ENCODE assay signal across 1 cellular context in the genomic region with DNA sequence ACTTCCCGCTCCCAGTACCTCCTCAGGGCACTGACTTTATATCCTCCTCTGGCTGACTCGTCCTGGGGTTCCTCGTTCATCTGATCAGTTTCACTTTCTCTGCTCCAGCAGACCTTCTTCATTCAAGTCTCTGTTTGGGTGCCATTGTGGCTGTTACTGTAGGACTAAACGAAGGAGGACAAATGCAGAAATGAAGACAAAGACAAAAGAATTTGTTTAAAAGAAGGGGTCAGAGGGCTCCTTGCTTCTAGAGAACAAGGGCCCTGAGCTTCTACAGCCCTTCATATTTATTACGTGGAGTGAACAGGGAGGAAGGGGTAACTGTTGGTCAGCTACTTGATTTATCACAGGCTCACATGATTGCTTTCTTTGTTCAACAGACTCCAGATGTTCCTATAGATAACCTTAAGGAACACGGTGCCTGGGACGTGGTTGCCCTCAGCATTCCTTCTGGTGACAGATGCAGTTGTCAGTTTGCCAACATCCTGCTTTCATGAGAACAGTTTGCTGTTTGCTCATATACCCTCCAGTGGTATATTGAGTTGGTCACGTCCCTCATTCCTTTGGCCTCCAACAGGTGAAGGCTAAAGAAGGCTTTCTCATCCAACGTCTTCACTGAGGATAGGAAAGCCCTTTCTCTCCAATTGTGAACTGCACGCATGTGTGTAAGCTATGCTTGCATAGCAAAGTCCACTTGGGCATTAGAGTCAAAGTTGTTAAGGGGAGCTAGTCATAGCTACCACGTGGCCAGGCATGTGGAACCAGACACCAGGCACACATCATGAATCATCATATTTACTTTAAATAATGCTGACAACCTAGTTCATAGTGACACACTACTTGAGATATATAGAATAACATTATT.
TF ChIP-seq lines count a peak whose summit lies in the region.

No MANE protein-coding gene starts in this region.

TF ChIP-seq in K562, 482 proteins besides CTCF, POLR2A, EP300 and RAD21 (continued from another document and continues in another):
- TF ChIP-seq, protein P1, sequence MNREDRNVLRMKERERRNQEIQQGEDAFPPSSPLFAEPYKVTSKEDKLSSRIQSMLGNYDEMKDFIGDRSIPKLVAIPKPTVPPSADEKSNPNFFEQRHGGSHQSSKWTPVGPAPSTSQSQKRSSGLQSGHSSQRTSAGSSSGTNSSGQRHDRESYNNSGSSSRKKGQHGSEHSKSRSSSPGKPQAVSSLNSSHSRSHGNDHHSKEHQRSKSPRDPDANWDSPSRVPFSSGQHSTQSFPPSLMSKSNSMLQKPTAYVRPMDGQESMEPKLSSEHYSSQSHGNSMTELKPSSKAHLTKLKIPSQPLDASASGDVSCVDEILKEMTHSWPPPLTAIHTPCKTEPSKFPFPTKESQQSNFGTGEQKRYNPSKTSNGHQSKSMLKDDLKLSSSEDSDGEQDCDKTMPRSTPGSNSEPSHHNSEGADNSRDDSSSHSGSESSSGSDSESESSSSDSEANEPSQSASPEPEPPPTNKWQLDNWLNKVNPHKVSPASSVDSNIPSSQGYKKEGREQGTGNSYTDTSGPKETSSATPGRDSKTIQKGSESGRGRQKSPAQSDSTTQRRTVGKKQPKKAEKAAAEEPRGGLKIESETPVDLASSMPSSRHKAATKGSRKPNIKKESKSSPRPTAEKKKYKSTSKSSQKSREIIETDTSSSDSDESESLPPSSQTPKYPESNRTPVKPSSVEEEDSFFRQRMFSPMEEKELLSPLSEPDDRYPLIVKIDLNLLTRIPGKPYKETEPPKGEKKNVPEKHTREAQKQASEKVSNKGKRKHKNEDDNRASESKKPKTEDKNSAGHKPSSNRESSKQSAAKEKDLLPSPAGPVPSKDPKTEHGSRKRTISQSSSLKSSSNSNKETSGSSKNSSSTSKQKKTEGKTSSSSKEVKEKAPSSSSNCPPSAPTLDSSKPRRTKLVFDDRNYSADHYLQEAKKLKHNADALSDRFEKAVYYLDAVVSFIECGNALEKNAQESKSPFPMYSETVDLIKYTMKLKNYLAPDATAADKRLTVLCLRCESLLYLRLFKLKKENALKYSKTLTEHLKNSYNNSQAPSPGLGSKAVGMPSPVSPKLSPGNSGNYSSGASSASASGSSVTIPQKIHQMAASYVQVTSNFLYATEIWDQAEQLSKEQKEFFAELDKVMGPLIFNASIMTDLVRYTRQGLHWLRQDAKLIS (CRISPR knock-in tag; IDR thresholded peaks at IDR 0.05): peak; percentile 71; the same call in 1 of the 2 replicates
- TF ChIP-seq SP1 (CRISPR knock-in tag; IDR thresholded peaks at IDR 0.05) (peak; percentile 90), SFPQ (IDR thresholded peaks at IDR 0.05; ENCODE audit: low read depth, low read length) (no peak), CEBPG (CRISPR knock-in tag; IDR thresholded peaks at IDR 0.05) (no peak), CEBPG (tag; conservative IDR thresholded peaks at IDR 0.05 in 1 of 2, IDR thresholded peaks at IDR 0.05 in 1 of 2) (no peak; a peak in 1 of 4 replicates), CHD1 (IDR thresholded peaks at IDR 0.05; ENCODE audit: low read length) (no peak), GTF2F1 (IDR thresholded peaks at IDR 0.05; ENCODE audit: low read depth, low read length) (no peak), MCM2 (IDR thresholded peaks at IDR 0.05; ENCODE audit: low read depth) (no peak), PHB (CRISPR knock-in tag; IDR thresholded peaks at IDR 0.05) (no peak), ZNF695 (CRISPR knock-in tag; IDR thresholded peaks at IDR 0.05) (no peak), THRA (IDR thresholded peaks at IDR 0.05) (no peak), ZNF561 (CRISPR knock-in tag; conservative IDR thresholded peaks at IDR 0.05) (no peak; the same call in 1 of the 2 replicates), ZNF184 (CRISPR knock-in tag; IDR thresholded peaks at IDR 0.05) (no peak), ZNF511 (CRISPR knock-in tag; IDR thresholded peaks at IDR 0.05) (no peak), SNIP1 (IDR thresholded peaks at IDR 0.05; ENCODE audit: low read depth) (no peak), SMARCA5 (IDR thresholded peaks at IDR 0.05) (peak; percentile 12; the same call in 1 of the 2 replicates), RBM34 (IDR thresholded peaks at IDR 0.05; ENCODE audit: borderline replicate concordance, insufficient read depth, low read length) (no peak), USF1 (CRISPR knock-in tag; IDR thresholded peaks at IDR 0.05) (peak; percentile 84), TAF7 (tag; IDR thresholded peaks at IDR 0.05) (peak; percentile 48), CBFA2T3 (IDR thresholded peaks at IDR 0.05) (peak; percentile 97), PHF20 (IDR thresholded peaks at IDR 0.05; ENCODE audit: partially characterized antibody) (no peak), HMG20A (CRISPR knock-in tag; conservative IDR thresholded peaks at IDR 0.05) (no peak), RBFOX2 (IDR thresholded peaks at IDR 0.05; ENCODE audit: low read depth, low read length) (0 out of 2 replicates have a peak, but pooled peaks have one; percentile 42), BRCA1 (IDR thresholded peaks at IDR 0.05) (no peak), BRCA1 (CRISPR knock-in tag; IDR thresholded peaks at IDR 0.05) (no peak), TAF15 (IDR thresholded peaks at IDR 0.05; ENCODE audit: low read depth, low read length) (no peak), CREBBP (IDR thresholded peaks at IDR 0.05; ENCODE audit: low read depth, low read length) (no peak), PRPF4 (IDR thresholded peaks at IDR 0.05; ENCODE audit: insufficient read depth, low read depth, low read length, poor library complexity, severe bottlenecking) (no peak)
- TF ChIP-seq, protein P2, sequence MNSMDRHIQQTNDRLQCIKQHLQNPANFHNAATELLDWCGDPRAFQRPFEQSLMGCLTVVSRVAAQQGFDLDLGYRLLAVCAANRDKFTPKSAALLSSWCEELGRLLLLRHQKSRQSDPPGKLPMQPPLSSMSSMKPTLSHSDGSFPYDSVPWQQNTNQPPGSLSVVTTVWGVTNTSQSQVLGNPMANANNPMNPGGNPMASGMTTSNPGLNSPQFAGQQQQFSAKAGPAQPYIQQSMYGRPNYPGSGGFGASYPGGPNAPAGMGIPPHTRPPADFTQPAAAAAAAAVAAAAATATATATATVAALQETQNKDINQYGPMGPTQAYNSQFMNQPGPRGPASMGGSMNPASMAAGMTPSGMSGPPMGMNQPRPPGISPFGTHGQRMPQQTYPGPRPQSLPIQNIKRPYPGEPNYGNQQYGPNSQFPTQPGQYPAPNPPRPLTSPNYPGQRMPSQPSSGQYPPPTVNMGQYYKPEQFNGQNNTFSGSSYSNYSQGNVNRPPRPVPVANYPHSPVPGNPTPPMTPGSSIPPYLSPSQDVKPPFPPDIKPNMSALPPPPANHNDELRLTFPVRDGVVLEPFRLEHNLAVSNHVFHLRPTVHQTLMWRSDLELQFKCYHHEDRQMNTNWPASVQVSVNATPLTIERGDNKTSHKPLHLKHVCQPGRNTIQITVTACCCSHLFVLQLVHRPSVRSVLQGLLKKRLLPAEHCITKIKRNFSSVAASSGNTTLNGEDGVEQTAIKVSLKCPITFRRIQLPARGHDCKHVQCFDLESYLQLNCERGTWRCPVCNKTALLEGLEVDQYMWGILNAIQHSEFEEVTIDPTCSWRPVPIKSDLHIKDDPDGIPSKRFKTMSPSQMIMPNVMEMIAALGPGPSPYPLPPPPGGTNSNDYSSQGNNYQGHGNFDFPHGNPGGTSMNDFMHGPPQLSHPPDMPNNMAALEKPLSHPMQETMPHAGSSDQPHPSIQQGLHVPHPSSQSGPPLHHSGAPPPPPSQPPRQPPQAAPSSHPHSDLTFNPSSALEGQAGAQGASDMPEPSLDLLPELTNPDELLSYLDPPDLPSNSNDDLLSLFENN (IDR thresholded peaks at IDR 0.05; ENCODE audit: low read depth in 2 of 2, low read length in 2 of 2): peak in 1 of 2 experiments; percentile 92; a peak in 2 of 4 replicates
- TF ChIP-seq, protein P3, sequence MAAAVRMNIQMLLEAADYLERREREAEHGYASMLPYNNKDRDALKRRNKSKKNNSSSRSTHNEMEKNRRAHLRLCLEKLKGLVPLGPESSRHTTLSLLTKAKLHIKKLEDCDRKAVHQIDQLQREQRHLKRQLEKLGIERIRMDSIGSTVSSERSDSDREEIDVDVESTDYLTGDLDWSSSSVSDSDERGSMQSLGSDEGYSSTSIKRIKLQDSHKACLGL (CRISPR knock-in tag; IDR thresholded peaks at IDR 0.05; ENCODE audit: borderline replicate concordance, poor library complexity, severe bottlenecking): no peak
- TF ChIP-seq, protein P4, sequence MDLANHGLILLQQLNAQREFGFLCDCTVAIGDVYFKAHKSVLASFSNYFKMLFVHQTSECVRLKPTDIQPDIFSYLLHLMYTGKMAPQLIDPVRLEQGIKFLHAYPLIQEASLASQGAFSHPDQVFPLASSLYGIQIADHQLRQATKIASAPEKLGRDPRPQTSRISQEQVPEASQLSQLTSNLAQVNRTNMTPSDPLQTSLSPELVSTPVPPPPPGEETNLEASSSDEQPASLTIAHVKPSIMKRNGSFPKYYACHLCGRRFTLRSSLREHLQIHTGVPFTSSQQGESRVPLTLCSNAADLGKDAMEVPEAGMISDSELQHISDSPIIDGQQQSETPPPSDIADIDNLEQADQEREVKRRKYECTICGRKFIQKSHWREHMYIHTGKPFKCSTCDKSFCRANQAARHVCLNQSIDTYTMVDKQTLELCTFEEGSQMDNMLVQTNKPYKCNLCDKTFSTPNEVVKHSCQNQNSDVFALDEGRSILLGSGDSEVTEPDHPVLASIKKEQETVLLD (IDR thresholded peaks at IDR 0.05): peak; percentile 59; the same call in 1 of the 2 replicates
- TF ChIP-seq, protein P5, sequence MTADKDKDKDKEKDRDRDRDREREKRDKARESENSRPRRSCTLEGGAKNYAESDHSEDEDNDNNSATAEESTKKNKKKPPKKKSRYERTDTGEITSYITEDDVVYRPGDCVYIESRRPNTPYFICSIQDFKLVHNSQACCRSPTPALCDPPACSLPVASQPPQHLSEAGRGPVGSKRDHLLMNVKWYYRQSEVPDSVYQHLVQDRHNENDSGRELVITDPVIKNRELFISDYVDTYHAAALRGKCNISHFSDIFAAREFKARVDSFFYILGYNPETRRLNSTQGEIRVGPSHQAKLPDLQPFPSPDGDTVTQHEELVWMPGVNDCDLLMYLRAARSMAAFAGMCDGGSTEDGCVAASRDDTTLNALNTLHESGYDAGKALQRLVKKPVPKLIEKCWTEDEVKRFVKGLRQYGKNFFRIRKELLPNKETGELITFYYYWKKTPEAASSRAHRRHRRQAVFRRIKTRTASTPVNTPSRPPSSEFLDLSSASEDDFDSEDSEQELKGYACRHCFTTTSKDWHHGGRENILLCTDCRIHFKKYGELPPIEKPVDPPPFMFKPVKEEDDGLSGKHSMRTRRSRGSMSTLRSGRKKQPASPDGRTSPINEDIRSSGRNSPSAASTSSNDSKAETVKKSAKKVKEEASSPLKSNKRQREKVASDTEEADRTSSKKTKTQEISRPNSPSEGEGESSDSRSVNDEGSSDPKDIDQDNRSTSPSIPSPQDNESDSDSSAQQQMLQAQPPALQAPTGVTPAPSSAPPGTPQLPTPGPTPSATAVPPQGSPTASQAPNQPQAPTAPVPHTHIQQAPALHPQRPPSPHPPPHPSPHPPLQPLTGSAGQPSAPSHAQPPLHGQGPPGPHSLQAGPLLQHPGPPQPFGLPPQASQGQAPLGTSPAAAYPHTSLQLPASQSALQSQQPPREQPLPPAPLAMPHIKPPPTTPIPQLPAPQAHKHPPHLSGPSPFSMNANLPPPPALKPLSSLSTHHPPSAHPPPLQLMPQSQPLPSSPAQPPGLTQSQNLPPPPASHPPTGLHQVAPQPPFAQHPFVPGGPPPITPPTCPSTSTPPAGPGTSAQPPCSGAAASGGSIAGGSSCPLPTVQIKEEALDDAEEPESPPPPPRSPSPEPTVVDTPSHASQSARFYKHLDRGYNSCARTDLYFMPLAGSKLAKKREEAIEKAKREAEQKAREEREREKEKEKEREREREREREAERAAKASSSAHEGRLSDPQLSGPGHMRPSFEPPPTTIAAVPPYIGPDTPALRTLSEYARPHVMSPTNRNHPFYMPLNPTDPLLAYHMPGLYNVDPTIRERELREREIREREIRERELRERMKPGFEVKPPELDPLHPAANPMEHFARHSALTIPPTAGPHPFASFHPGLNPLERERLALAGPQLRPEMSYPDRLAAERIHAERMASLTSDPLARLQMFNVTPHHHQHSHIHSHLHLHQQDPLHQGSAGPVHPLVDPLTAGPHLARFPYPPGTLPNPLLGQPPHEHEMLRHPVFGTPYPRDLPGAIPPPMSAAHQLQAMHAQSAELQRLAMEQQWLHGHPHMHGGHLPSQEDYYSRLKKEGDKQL (CRISPR knock-in tag; IDR thresholded peaks at IDR 0.05; ENCODE audit: borderline replicate concordance): no peak
